Comparison of ENCODE assay signal across 2 cellular contexts in genomic region chr21:43845386-43845785, GRCh38.
TF ChIP-seq lines count a peak whose summit lies in the region.

No MANE protein-coding gene starts in this region.

TF ChIP-seq in GM23338, 12 proteins besides CTCF, POLR2A, EP300 and RAD21 (continued from another document):
- no peak for TF ChIP-seq ETS1 (IDR thresholded peaks at IDR 0.05)
- no peak for TF ChIP-seq ZNF331 (CRISPR knock-in tag; IDR thresholded peaks at IDR 0.05; ENCODE audit: low read depth)

TF ChIP-seq in K562, 482 proteins besides CTCF, POLR2A, EP300 and RAD21:
- TF ChIP-seq THRB (CRISPR knock-in tag; conservative IDR thresholded peaks at IDR 0.05) (no peak), MBD1 (CRISPR knock-in tag; IDR thresholded peaks at IDR 0.05) (no peak), HOMEZ (CRISPR knock-in tag; IDR thresholded peaks at IDR 0.05) (no peak), TFE3 (CRISPR knock-in tag; IDR thresholded peaks at IDR 0.05) (no peak), ELF2 (CRISPR knock-in tag; IDR thresholded peaks at IDR 0.05) (no peak), ZNF146 (CRISPR knock-in tag; IDR thresholded peaks at IDR 0.05; ENCODE audit: unreplicated experiment) (no peak), ID3 (CRISPR knock-in tag; IDR thresholded peaks at IDR 0.05) (no peak), ID3 (tag; IDR thresholded peaks at IDR 0.05) (no peak), TSHZ1 (CRISPR knock-in tag; IDR thresholded peaks at IDR 0.05) (no peak), PHB2 (IDR thresholded peaks at IDR 0.05; ENCODE audit: low read depth) (no peak), HMGN3 (IDR thresholded peaks at IDR 0.05; ENCODE audit: borderline replicate concordance, extremely low read depth, insufficient read length, low read depth, low read length) (no peak), CTCFL (IDR thresholded peaks at IDR 0.05; ENCODE audit: borderline replicate concordance, insufficient read depth, low read depth, low read length, poor library complexity, severe bottlenecking) (no peak), ZNF253 (CRISPR knock-in tag; conservative IDR thresholded peaks at IDR 0.05) (no peak), ZNF41 (CRISPR knock-in tag; conservative IDR thresholded peaks at IDR 0.05) (no peak), CBX2 (IDR thresholded peaks at IDR 0.05; ENCODE audit: insufficient read depth, low read length, poor library complexity, severe bottlenecking) (no peak), ZNF12 (CRISPR knock-in tag; IDR thresholded peaks at IDR 0.05) (no peak)
